Comparison of ENCODE assay signal across 8 cellular contexts in genomic region chr12:122841544-122842321, GRCh38. TPM values are rescaled to one million over a fixed set of nuclear protein-coding genes. Genes with fewer than 3 reads are reported as not detected.
DNase-seq lines count a peak whose midpoint lies in the region; ATAC-seq, FAIRE-seq and TF ChIP-seq lines count a peak whose summit lies in the region.

No MANE protein-coding gene starts in this region.

- H3K27me3 ChIP-seq in AG04450 (ENCODE audit: control insufficient read depth, insufficient read depth, low read length) (no peaks in the 10 kb centered on the region), endothelial cell of umbilical vein (ENCODE audit: control insufficient read depth in 2 of 2, insufficient read depth in 2 of 2, low read length in 2 of 2) (no peaks in the 10 kb centered on the region), mesendoderm (ENCODE audit: insufficient read depth, low read length, poor library complexity) (no peaks in the 10 kb centered on the region), colonic mucosa (no peaks in the 10 kb centered on the region)

- H3K4me1 ChIP-seq in endothelial cell of umbilical vein (ENCODE audit: control insufficient read depth, extremely low read depth, insufficient read depth, low read length) (peaks cover 41% of the 10 kb centered on the region), mesendoderm (ENCODE audit: control insufficient read depth, low read depth, low read length) (peaks cover 2% of the 10 kb centered on the region), colonic mucosa (peaks cover 8% of the 10 kb centered on the region)

- dilution Hi-C loops in endothelial cell of umbilical vein (cut with MboI; ENCODE audit: extremely low pct_ligation_motif_present, low sequenced_read_pairs): no loop called here

- H2BK15ac ChIP-seq in mesendoderm (replicated peaks; ENCODE audit: low read depth): no peak overlapping the region

- no peak overlapping the region for H3K23ac ChIP-seq in mesendoderm (ENCODE audit: low read length)

- H3K79me1 ChIP-seq in mesendoderm (ENCODE audit: low read length): no peaks in the 10 kb centered on the region

- H3K36me3 ChIP-seq in endothelial cell of umbilical vein (ENCODE audit: control insufficient read depth in 2 of 2, extremely low read depth in 1 of 2, insufficient read depth in 2 of 2, low read length in 2 of 2): peaks cover 2 to 14% of the 10 kb centered on the region in 2 experiments
- no peaks in the 10 kb centered on the region for H3K36me3 ChIP-seq in mesendoderm (ENCODE audit: control insufficient read depth, insufficient read depth, low read length)
- no peaks in the 10 kb centered on the region for H3K36me3 ChIP-seq in colonic mucosa

- H3K9me3 ChIP-seq in AG04450 (ENCODE audit: control insufficient read depth, insufficient read depth, low read length) (no peaks in the 10 kb centered on the region; the same call in 1 of the 2 replicates), endothelial cell of umbilical vein (replicated peaks; ENCODE audit: control insufficient read depth, insufficient read depth, low read length) (no peaks in the 10 kb centered on the region), colonic mucosa (no peaks in the 10 kb centered on the region)

- ATAC-seq in GM18870 (IDR thresholded peaks at IDR 0.05; ENCODE audit: unreplicated experiment): no peak
- no peak for ATAC-seq in GM19351 (IDR thresholded peaks at IDR 0.05; ENCODE audit: unreplicated experiment)

- H3K4ac ChIP-seq in mesendoderm (ENCODE audit: low read depth, low read length): no peak overlapping the region

- H2AFZ ChIP-seq in endothelial cell of umbilical vein (ENCODE audit: low read depth, low read length): no peak overlapping the region

- H2AK5ac ChIP-seq in mesendoderm (ENCODE audit: low read length): no peak overlapping the region

- FAIRE-seq in endothelial cell of umbilical vein (lab: Jason Lieb, UNC): peak; percentile 62

- H3K9ac ChIP-seq in endothelial cell of umbilical vein (replicated peaks; ENCODE audit: extremely low read depth, insufficient read depth, low read length): no peak overlapping the region
- no peak overlapping the region for H3K9ac ChIP-seq in mesendoderm (ENCODE audit: low read length)
- H3K9ac ChIP-seq in colonic mucosa (ENCODE audit: low read depth in 2 of 2, low read length in 2 of 2): no peak overlapping the region

- no peak overlapping the region for H3K56ac ChIP-seq in mesendoderm (ENCODE audit: low read length)

- TF ChIP-seq CTCF in AG04450 (IDR thresholded peaks at IDR 0.05; ENCODE audit: low read depth, low read length) (no peak), endothelial cell of umbilical vein (IDR thresholded peaks at IDR 0.05; ENCODE audit: extremely low read depth in 1 of 2, insufficient read depth in 1 of 2, low read depth in 1 of 2, low read length in 2 of 2) (no peak), colonic mucosa (IDR thresholded peaks at IDR 0.05) (no peak)

- H3K9me1 ChIP-seq in endothelial cell of umbilical vein (replicated peaks; ENCODE audit: control insufficient read depth, extremely low read depth, insufficient read depth, low read length): no peaks in the 10 kb centered on the region

- no peak overlapping the region for H4K8ac ChIP-seq in mesendoderm (ENCODE audit: low read depth, low read length)

- H3K4me2 ChIP-seq in endothelial cell of umbilical vein (ENCODE audit: insufficient read depth, low read length) (no peak overlapping the region), mesendoderm (ENCODE audit: low read length) (no peak overlapping the region)

- DNase-seq in AG04450 (ENCODE audit: low read depth, low spot score): no peak
- DNase-seq in NCI-H1092 treated with DMSO at 0.1 percent for 48 hours (lab: John Stamatoyannopoulos, UW): peak; percentile 38
- DNase-seq in endothelial cell of umbilical vein (ENCODE audit: low read depth, low spot score): no peak
- peak; percentile 62 for DNase-seq in mesendoderm
- DNase-seq in colonic mucosa: no peak
- DNase-seq in NCI-H1694 treated with DMSO at 0.1 percent for 48 hours (lab: John Stamatoyannopoulos, UW): no peak

- POLR2A ChIA-PET in AG04450 (lab: Yijun Ruan, JAX) (no interaction called here), endothelial cell of umbilical vein (lab: Charles Lee) (no interaction called here)

- no CpG with 5 or more reads among the region's 23 CpGs for WGBS in mesendoderm (ENCODE audit: extremely low coverage, insufficient coverage, low lambda C conversion rate)

- H3K27ac ChIP-seq in AG04450 (ENCODE audit: low read depth, low read length) (peak overlapping the region; percentile 62), endothelial cell of umbilical vein (ENCODE audit: insufficient read depth, low read depth, low read length) (no peak overlapping the region), mesendoderm (ENCODE audit: low read depth, low read length) (no peak overlapping the region), colonic mucosa (no peak overlapping the region)

- peaks cover 3% of the 10 kb centered on the region for H4K20me1 ChIP-seq in endothelial cell of umbilical vein (replicated peaks; ENCODE audit: control insufficient read depth, extremely low read depth, insufficient read depth, low read length)

- H4K5ac ChIP-seq in mesendoderm (ENCODE audit: low read length): no peak overlapping the region

- H2BK120ac ChIP-seq in mesendoderm (ENCODE audit: low read depth, low read length): no peak overlapping the region

- intact Hi-C loops in endothelial cell of umbilical vein (cut with micrococcal nuclease) (no loop called here), colonic mucosa (cut with DNase I) (no loop called here)

- CTCF ChIA-PET in AG04450 (lab: Charles Lee) (interaction anchor here (1.1 kb wide), 1 partner anchor 48 kb away, joined by 3 read pairs; no protein-coding TSS in a partner anchor), endothelial cell of umbilical vein (lab: Charles Lee) (interaction anchor here (1.2 to 1.7 kb wide), 4 partner anchors 8 to 204 kb away, joined by 4 to 10 read pairs (median 4); no protein-coding TSS in a partner anchor)

- no peak overlapping the region for H2BK5ac ChIP-seq in mesendoderm (ENCODE audit: low read length)

- no peak for TF ChIP-seq POLR2A in endothelial cell of umbilical vein (IDR thresholded peaks at IDR 0.05; ENCODE audit: low read depth, low read length)

- no peak overlapping the region for H3K18ac ChIP-seq in mesendoderm (ENCODE audit: low read length)

- H3K4me3 ChIP-seq in AG04450 (ENCODE audit: low read depth, low read length) (no peak overlapping the region), endothelial cell of umbilical vein (replicated peaks in 1 of 3; ENCODE audit: insufficient read depth in 1 of 3, low read depth in 1 of 3, low read length in 3 of 3) (no peak overlapping the region), mesendoderm (ENCODE audit: low read length) (no peak overlapping the region), colonic mucosa (no peak overlapping the region)

- no TSS peak for BruUV-seq in endothelial cell of umbilical vein (replicated peaks; lab: Mats Ljungman, UMichigan)

- H3K79me2 ChIP-seq in endothelial cell of umbilical vein (ENCODE audit: control insufficient read depth, insufficient read depth, low read length): peaks cover 96% of the 10 kb centered on the region
- H3K79me2 ChIP-seq in mesendoderm (ENCODE audit: control insufficient read depth, insufficient read depth, low read length): no peaks in the 10 kb centered on the region

TF ChIP-seq in endothelial cell of umbilical vein, 7 proteins besides CTCF, POLR2A, EP300 and RAD21:
- no peak for TF ChIP-seq MAX (IDR thresholded peaks at IDR 0.05; ENCODE audit: insufficient read depth, insufficient read length)
- no peak for TF ChIP-seq EZH2 (IDR thresholded peaks at IDR 0.05; ENCODE audit: borderline replicate concordance, low read depth, low read length, severe bottlenecking)
- no peak for TF ChIP-seq FOS (IDR thresholded peaks at IDR 0.05; ENCODE audit: borderline replicate concordance, insufficient read depth, low read length)
- no peak for TF ChIP-seq MYC (IDR thresholded peaks at IDR 0.05; ENCODE audit: low read depth, low read length)
- no peak for TF ChIP-seq JUN (IDR thresholded peaks at IDR 0.05; ENCODE audit: borderline replicate concordance, insufficient read depth, insufficient read length, low read depth)
- no peak for TF ChIP-seq GATA2 (IDR thresholded peaks at IDR 0.05; ENCODE audit: insufficient read depth, insufficient read length, low read depth, low read length)
- no peak for TF ChIP-seq POLR2AphosphoS5 (IDR thresholded peaks at IDR 0.05; ENCODE audit: insufficient read depth, low read depth, low read length)

RNA-seq across cellular contexts. Expression of gene HIP1R, which starts 6.5 kb away (rescaled TPM):
- polyA plus RNA-seq in AG04450 (2011; rRNA removed) (7.2 and 10.7 TPM in 2 replicates), endothelial cell of umbilical vein (110 and 111 TPM in 2 replicates)
- polyA minus RNA-seq in AG04450 (2011; rRNA and poly(A)+ RNA removed): 11.3 and 20.1 TPM in 2 replicates
- total RNA-seq in endothelial cell of umbilical vein (122 and 136 TPM in 2 replicates), colonic mucosa (10 to 100 TPM; 42.6 to 74.2 TPM)
- polyA plus RNA-seq in endothelial cell of umbilical vein (2011; cell fraction: cytosol; rRNA removed): 44.3 and 60.5 TPM in 2 replicates
- polyA plus RNA-seq in endothelial cell of umbilical vein (2011; cell fraction: nucleus; rRNA removed): 563 and 679 TPM in 2 replicates
- 54.9 and 77.2 TPM in 2 replicates for polyA plus RNA-seq in endothelial cell of umbilical vein (2012)
- 162 and 203 TPM in 2 replicates for polyA minus RNA-seq in endothelial cell of umbilical vein
- 11.3 TPM for polyA minus RNA-seq in endothelial cell of umbilical vein (2011; cell fraction: cytosol; rRNA and poly(A)+ RNA removed)
- 132 and 165 TPM in 2 replicates for polyA minus RNA-seq in endothelial cell of umbilical vein (2011; cell fraction: nucleus; rRNA and poly(A)+ RNA removed)
- polyA plus RNA-seq in mesendoderm (2013, experiment 1 of 2): 4.4 TPM
- 4.5 TPM for polyA plus RNA-seq in mesendoderm (2013, experiment 2 of 2)

RNA-seq across cellular contexts. Expression of gene VPS37B, which starts 54.2 kb away (rescaled TPM):
- polyA plus RNA-seq in AG04450 (2011; rRNA removed) (23.9 and 24.5 TPM in 2 replicates), endothelial cell of umbilical vein (39.5 and 43.5 TPM in 2 replicates)
- 16.0 and 17.6 TPM in 2 replicates for polyA minus RNA-seq in AG04450 (2011; rRNA and poly(A)+ RNA removed)
- total RNA-seq in endothelial cell of umbilical vein (45.9 and 46.4 TPM in 2 replicates), colonic mucosa (10 to 100 TPM; 64.8 to 73.5 TPM)
- 24.8 and 32.2 TPM in 2 replicates for polyA plus RNA-seq in endothelial cell of umbilical vein (2011; cell fraction: cytosol; rRNA removed)
- 39.9 and 42.2 TPM in 2 replicates for polyA plus RNA-seq in endothelial cell of umbilical vein (2011; cell fraction: nucleus; rRNA removed)
- 25.4 and 32.1 TPM in 2 replicates for polyA plus RNA-seq in endothelial cell of umbilical vein (2012)
- 20.7 and 20.9 TPM in 2 replicates for polyA minus RNA-seq in endothelial cell of umbilical vein
- 11.0 TPM for polyA minus RNA-seq in endothelial cell of umbilical vein (2011; cell fraction: cytosol; rRNA and poly(A)+ RNA removed)
- 20.9 and 25.1 TPM in 2 replicates for polyA minus RNA-seq in endothelial cell of umbilical vein (2011; cell fraction: nucleus; rRNA and poly(A)+ RNA removed)
- polyA plus RNA-seq in mesendoderm (2013, experiment 1 of 2): 8.6 TPM
- 8.4 TPM for polyA plus RNA-seq in mesendoderm (2013, experiment 2 of 2)

Comparison
In these comparisons a context has a peak if more than half of its experiments do, and no peak if none do; other contexts are left out.
1. DNase-seq: peak in NCI-H1092 treated with DMSO at 0.1 percent for 48 hours (single experiment) and mesendoderm (single experiment); none in AG04450 (single experiment), endothelial cell of umbilical vein (single experiment), colonic mucosa (single experiment) and NCI-H1694 treated with DMSO at 0.1 percent for 48 hours (single experiment).